5 cellular contexts compared by ENCODE assay signal in the genomic region with DNA sequence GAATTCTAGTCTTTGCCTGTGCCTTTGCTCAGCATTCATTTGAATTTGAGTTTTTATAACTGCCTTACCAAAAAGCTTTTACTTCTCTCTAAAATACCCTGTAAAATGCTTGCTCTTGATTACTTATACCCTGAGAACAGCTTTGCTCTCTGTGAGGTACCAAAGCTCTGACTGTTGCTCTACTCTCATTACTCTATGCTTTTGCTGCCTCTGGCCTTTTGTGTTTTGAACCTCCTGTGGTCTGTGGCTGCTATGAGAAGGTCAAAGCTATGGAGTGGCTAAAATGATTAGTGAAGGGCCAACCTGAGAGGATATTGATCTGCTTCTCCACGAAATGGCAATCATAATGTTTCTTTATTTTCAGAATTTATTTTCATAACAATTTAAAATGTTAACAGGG.
"Had no signal": no experiment of that assay in that cellular context is flagged by ENCODE, and none has a peak within 500 bp of the region (broad histone marks: within the 10 kb centered on the region; RNA-seq: fewer than 3 reads in every experiment).

No MANE protein-coding gene starts in this region.

- H2AFZ ChIP-seq: GM23248 had no signal

- H3K27ac ChIP-seq: GM23248 had no signal

- H3K9ac ChIP-seq: GM23248 had no signal

- H3K4me3 Mint-ChIP-seq: H9 had no signal

- H3K4me3 ChIP-seq: GM23248, K562 had no signal

- DNase-seq: GM23248, H9, HCEC 1CT, IMR-90 had no signal

- ATAC-seq: K562 had no signal
